In the genomic region with DNA sequence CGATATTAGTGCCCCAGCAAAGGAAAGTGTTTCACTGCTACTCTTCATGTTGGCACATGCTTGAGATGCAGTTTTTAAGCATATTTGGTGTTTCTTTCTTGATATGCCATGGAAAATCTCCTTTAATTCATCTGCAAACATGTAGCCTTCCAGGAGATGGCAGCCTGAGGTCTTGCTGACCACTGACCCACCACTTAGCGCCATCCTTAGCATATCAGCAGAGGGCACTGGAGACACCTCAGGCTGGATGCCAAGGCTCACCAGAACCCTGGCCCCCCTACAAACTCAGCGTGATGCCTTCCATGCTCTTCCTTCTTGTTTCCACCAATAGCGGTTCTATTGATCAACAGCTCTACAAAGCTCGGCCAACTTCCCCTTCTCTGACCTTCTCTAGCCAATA, we compare ENCODE assay signal across 1 cellular context.
TF ChIP-seq lines count a peak whose summit lies in the region.

No MANE protein-coding gene starts in this region.

TF ChIP-seq in GM23338, 12 proteins besides CTCF, POLR2A, EP300 and RAD21 (continued from another document):
- TF ChIP-seq, protein P1, sequence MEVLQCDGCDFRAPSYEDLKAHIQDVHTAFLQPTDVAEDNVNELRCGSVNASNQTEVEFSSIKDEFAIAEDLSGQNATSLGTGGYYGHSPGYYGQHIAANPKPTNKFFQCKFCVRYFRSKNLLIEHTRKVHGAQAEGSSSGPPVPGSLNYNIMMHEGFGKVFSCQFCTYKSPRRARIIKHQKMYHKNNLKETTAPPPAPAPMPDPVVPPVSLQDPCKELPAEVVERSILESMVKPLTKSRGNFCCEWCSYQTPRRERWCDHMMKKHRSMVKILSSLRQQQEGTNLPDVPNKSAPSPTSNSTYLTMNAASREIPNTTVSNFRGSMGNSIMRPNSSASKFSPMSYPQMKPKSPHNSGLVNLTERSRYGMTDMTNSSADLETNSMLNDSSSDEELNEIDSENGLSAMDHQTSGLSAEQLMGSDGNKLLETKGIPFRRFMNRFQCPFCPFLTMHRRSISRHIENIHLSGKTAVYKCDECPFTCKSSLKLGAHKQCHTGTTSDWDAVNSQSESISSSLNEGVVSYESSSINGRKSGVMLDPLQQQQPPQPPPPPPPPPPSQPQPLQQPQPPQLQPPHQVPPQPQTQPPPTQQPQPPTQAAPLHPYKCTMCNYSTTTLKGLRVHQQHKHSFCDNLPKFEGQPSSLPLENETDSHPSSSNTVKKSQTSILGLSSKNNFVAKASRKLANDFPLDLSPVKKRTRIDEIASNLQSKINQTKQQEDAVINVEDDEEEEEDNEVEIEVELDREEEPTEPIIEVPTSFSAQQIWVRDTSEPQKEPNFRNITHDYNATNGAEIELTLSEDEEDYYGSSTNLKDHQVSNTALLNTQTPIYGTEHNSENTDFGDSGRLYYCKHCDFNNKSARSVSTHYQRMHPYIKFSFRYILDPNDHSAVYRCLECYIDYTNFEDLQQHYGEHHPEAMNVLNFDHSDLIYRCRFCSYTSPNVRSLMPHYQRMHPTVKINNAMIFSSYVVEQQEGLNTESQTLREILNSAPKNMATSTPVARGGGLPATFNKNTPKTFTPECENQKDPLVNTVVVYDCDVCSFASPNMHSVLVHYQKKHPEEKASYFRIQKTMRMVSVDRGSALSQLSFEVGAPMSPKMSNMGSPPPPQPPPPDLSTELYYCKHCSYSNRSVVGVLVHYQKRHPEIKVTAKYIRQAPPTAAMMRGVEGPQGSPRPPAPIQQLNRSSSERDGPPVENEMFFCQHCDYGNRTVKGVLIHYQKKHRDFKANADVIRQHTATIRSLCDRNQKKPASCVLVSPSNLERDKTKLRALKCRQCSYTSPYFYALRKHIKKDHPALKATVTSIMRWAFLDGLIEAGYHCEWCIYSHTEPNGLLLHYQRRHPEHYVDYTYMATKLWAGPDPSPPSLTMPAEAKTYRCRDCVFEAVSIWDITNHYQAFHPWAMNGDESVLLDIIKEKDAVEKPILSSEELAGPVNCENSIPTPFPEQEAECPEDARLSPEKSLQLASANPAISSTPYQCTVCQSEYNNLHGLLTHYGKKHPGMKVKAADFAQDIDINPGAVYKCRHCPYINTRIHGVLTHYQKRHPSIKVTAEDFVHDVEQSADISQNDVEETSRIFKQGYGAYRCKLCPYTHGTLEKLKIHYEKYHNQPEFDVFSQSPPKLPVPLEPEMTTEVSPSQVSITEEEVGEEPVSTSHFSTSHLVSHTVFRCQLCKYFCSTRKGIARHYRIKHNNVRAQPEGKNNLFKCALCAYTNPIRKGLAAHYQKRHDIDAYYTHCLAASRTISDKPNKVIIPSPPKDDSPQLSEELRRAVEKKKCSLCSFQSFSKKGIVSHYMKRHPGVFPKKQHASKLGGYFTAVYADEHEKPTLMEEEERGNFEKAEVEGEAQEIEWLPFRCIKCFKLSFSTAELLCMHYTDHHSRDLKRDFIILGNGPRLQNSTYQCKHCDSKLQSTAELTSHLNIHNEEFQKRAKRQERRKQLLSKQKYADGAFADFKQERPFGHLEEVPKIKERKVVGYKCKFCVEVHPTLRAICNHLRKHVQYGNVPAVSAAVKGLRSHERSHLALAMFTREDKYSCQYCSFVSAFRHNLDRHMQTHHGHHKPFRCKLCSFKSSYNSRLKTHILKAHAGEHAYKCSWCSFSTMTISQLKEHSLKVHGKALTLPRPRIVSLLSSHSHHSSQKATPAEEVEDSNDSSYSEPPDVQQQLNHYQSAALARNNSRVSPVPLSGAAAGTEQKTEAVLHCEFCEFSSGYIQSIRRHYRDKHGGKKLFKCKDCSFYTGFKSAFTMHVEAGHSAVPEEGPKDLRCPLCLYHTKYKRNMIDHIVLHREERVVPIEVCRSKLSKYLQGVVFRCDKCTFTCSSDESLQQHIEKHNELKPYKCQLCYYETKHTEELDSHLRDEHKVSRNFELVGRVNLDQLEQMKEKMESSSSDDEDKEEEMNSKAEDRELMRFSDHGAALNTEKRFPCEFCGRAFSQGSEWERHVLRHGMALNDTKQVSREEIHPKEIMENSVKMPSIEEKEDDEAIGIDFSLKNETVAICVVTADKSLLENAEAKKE (CRISPR knock-in tag; IDR thresholded peaks at IDR 0.05), result no peak
- TF ChIP-seq ZNF114 (CRISPR knock-in tag; IDR thresholded peaks at IDR 0.05) (no peak), CREB1 (CRISPR knock-in tag; IDR thresholded peaks at IDR 0.05; ENCODE audit: low read depth) (no peak), EZH2 (IDR thresholded peaks at IDR 0.05; ENCODE audit: low read depth, unreplicated experiment) (no peak), NANOG (IDR thresholded peaks at IDR 0.05; ENCODE audit: borderline replicate concordance) (no peak), JUNB (IDR thresholded peaks at IDR 0.05; ENCODE audit: unreplicated experiment) (no peak)
- TF ChIP-seq, protein P2, sequence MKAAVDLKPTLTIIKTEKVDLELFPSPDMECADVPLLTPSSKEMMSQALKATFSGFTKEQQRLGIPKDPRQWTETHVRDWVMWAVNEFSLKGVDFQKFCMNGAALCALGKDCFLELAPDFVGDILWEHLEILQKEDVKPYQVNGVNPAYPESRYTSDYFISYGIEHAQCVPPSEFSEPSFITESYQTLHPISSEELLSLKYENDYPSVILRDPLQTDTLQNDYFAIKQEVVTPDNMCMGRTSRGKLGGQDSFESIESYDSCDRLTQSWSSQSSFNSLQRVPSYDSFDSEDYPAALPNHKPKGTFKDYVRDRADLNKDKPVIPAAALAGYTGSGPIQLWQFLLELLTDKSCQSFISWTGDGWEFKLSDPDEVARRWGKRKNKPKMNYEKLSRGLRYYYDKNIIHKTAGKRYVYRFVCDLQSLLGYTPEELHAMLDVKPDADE (IDR thresholded peaks at IDR 0.05), result no peak
